ENCODE assay signal across 9 cellular contexts in the genomic region with DNA sequence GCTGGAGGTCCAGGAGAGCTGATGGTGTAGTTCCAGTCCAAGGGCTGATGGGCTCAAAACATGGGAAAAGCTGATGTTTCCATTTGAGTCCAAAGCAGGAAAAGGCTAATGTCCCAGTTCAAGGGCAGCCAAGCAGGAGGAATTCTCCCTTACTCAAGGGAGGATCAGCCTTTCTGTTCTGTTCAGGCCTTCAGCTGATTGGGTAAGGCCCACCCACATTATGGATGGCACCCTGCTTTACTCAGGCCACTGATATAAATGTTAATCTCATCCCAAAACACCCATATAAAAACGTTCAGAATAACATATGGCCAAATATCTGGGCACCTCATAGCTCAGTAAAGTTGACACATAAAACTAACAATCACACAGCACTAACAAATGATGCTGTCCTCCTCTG.
"Had no signal": no experiment of that assay in that cellular context is flagged by ENCODE, and none has a peak within 500 bp of the region (broad histone marks: within the 10 kb centered on the region; RNA-seq: fewer than 3 reads in every experiment).

No MANE protein-coding gene starts in this region.

- DNase-seq: H9, HCEC 1CT, HFFc6, KBM-7 had no signal

- H3K4me3 Mint-ChIP-seq: GM23338, H9, HFFc6 had no signal

- ATAC-seq: GM23338, HepG2 had no signal

- FAIRE-seq: H1, H54, HepG2 had no signal

- H3K27ac Mint-ChIP-seq: GM23338, H9, HFFc6 had no signal

- H2AFZ ChIP-seq: GM23338 had no signal

- H3K9ac ChIP-seq: KMS-11 had no signal

- H3K4me3 ChIP-seq: GM23338 had no signal

- H3K4me2 ChIP-seq: GM23338, KMS-11 had no signal

- H3K27ac ChIP-seq: KMS-11 had no signal

- H3K9me3 Mint-ChIP-seq: HFFc6 had no signal
